Comparison of ENCODE assay signal across 8 cellular contexts in genomic region chr5:136087961-136088871, GRCh38. TPM values are rescaled to one million over a fixed set of nuclear protein-coding genes. Genes with fewer than 3 reads are reported as not detected.
DNase-seq lines count a peak whose midpoint lies in the region; ATAC-seq and TF ChIP-seq lines count a peak whose summit lies in the region.

No MANE protein-coding gene starts in this region.

- H3K27ac ChIP-seq in body of pancreas (peak overlapping the region; percentile 8 to 82 (median 66)), right atrium auricular region (peak overlapping the region; percentile 75 to 78), prostate gland (no peak overlapping the region)

- ATAC-seq in body of pancreas = peak; percentile 96
- ATAC-seq in HG03039 (IDR thresholded peaks at IDR 0.05; ENCODE audit: unreplicated experiment) = no peak
- ATAC-seq in HG03521 (IDR thresholded peaks at IDR 0.05; ENCODE audit: unreplicated experiment) = no peak
- ATAC-seq in HG03469 (IDR thresholded peaks at IDR 0.05; ENCODE audit: unreplicated experiment) = no peak

- H3K36me3 ChIP-seq in body of pancreas (replicated peaks in 1 of 2; ENCODE audit: insufficient read depth in 1 of 2, low read depth in 2 of 2) (no peaks in the 10 kb centered on the region), right atrium auricular region (no peaks in the 10 kb centered on the region), prostate gland (no peaks in the 10 kb centered on the region)

- H3K4me3 ChIP-seq in body of pancreas (no peak overlapping the region), right atrium auricular region (no peak overlapping the region), prostate gland (no peak overlapping the region)

- TF ChIP-seq POLR2A in body of pancreas (IDR thresholded peaks at IDR 0.05) (no peak), prostate gland (IDR thresholded peaks at IDR 0.05) (no peak)

- intact Hi-C loops in body of pancreas (cut with DNase I) (no loop called here), prostate gland (cut with DNase I) (loop anchor here (10.0 kb wide), 1 partner anchor 87 kb away; no protein-coding TSS in a partner anchor)

- H3K4me1 ChIP-seq in body of pancreas (peaks cover 17% of the 10 kb centered on the region), right atrium auricular region (peaks cover 0 to 47% of the 10 kb centered on the region in 2 donors), prostate gland (replicated peaks) (peaks cover 6% of the 10 kb centered on the region)

- 34 to 52% methylated on average over 15 to 16 of the region's 16 CpGs for WGBS in body of pancreas, 2 donors
- 58% methylated on average over 16 of the region's 16 CpGs for WGBS in prostate gland

- DNase-seq in AG20443 (ENCODE audit: low spot score) (peak; percentile 85), body of pancreas (peak; percentile 74 to 87 (median 84)), right atrium auricular region (ENCODE audit: low spot score) (peak; percentile 84), prostate gland (ENCODE audit: low spot score) (peak; percentile 67), putamen (ENCODE audit: low spot score) (no peak)

- TF ChIP-seq CTCF in body of pancreas (IDR thresholded peaks at IDR 0.05) (no peak), right atrium auricular region (IDR thresholded peaks at IDR 0.05) (no peak), prostate gland (IDR thresholded peaks at IDR 0.05) (no peak)

- H3K27me3 ChIP-seq in body of pancreas (no peaks in the 10 kb centered on the region), right atrium auricular region (no peaks in the 10 kb centered on the region), prostate gland (replicated peaks; ENCODE audit: insufficient read depth) (no peaks in the 10 kb centered on the region)

- H3K9me3 ChIP-seq in body of pancreas (no peaks in the 10 kb centered on the region), right atrium auricular region (no peaks in the 10 kb centered on the region), prostate gland (no peaks in the 10 kb centered on the region)

RNA-seq across cellular contexts. Expression of gene SMAD5, which starts 44.4 kb away (rescaled TPM):
- total RNA-seq in body of pancreas = 10 to 100 TPM; 24.1 to 35.0 TPM
- 10 to 100 TPM; 25.0 to 26.7 TPM for total RNA-seq in right atrium auricular region
- total RNA-seq in prostate gland = 10 to 100 TPM; 34.2 to 37.3 TPM

RNA-seq across cellular contexts. Expression of gene TGFBI, which starts 59.4 kb away (rescaled TPM):
- total RNA-seq in body of pancreas (10 to 100 TPM in 1 of 2 donors, 1 to 10 TPM in 1; 7.6 to 23.9 TPM), right atrium auricular region (10 to 100 TPM; 30.4 to 65.0 TPM), prostate gland (10 to 100 TPM; 17.9 to 41.7 TPM)

Comparison
In these comparisons a context has a peak if more than half of its experiments do, and no peak if none do; other contexts are left out.
1. H3K27ac ChIP-seq: peak in body of pancreas (4 of 4) and right atrium auricular region (2 of 2); none in prostate gland (0 of 2).